ENCODE assay signal across 2 cellular contexts in the genomic region with DNA sequence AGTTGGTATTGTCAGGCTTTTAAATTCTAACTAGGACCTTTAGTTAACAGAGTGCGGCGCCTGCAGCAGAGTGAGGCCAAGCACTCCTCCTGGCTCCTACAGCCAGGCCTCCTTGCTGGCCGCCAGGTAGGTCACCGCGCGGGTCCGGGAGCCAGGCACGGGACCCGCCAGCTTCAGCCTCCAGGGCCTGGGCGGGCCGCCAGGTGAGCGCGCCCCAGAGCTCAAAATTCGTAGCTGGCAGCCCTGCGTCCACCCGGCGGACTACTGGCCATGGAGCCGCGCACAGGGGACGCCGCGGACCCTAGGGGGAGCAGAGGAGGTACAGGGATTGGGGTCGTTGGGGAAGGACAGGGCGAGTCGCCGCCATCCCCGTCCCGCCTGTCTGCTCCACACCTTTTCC.
TF ChIP-seq lines count a peak whose summit lies in the region.

TSS of gene MAGIX (plus strand) at position 139 of the 400 bp plus-strand sequence. CDS start at position 271, 132 bp downstream.

TF ChIP-seq in K562, 482 proteins besides CTCF, POLR2A, EP300 and RAD21:
- TF ChIP-seq GTF2E2 (tag; IDR thresholded peaks at IDR 0.05) (no peak), MEIS2 (IDR thresholded peaks at IDR 0.05; ENCODE audit: partially characterized antibody) (no peak), CEBPB (tag; IDR thresholded peaks at IDR 0.05) (no peak), ZFP36 (IDR thresholded peaks at IDR 0.05; ENCODE audit: low read depth, low read length, partially characterized antibody) (no peak), RBFOX2 (IDR thresholded peaks at IDR 0.05; ENCODE audit: low read depth, low read length) (peak; percentile 26; the same call in 1 of the 2 replicates)
- TF ChIP-seq, protein P1, sequence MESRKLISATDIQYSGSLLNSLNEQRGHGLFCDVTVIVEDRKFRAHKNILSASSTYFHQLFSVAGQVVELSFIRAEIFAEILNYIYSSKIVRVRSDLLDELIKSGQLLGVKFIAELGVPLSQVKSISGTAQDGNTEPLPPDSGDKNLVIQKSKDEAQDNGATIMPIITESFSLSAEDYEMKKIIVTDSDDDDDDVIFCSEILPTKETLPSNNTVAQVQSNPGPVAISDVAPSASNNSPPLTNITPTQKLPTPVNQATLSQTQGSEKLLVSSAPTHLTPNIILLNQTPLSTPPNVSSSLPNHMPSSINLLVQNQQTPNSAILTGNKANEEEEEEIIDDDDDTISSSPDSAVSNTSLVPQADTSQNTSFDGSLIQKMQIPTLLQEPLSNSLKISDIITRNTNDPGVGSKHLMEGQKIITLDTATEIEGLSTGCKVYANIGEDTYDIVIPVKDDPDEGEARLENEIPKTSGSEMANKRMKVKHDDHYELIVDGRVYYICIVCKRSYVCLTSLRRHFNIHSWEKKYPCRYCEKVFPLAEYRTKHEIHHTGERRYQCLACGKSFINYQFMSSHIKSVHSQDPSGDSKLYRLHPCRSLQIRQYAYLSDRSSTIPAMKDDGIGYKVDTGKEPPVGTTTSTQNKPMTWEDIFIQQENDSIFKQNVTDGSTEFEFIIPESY (CRISPR knock-in tag; IDR thresholded peaks at IDR 0.05), result peak; percentile 98
- TF ChIP-seq, protein P2, sequence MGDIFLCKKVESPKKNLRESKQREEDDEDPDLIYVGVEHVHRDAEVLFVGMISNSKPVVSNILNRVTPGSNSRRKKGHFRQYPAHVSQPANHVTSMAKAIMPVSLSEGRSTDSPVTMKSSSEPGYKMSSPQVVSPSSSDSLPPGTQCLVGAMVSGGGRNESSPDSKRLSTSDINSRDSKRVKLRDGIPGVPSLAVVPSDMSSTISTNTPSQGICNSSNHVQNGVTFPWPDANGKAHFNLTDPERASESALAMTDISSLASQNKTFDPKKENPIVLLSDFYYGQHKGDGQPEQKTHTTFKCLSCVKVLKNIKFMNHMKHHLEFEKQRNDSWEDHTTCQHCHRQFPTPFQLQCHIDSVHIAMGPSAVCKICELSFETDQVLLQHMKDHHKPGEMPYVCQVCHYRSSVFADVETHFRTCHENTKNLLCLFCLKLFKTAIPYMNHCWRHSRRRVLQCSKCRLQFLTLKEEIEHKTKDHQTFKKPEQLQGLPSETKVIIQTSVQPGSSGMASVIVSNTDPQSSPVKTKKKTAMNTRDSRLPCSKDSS (IDR thresholded peaks at IDR 0.05; ENCODE audit: low read depth, partially characterized antibody), result no peak
- TF ChIP-seq, protein P3, sequence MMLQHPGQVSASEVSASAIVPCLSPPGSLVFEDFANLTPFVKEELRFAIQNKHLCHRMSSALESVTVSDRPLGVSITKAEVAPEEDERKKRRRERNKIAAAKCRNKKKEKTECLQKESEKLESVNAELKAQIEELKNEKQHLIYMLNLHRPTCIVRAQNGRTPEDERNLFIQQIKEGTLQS (IDR thresholded peaks at IDR 0.05), result peak; percentile 48
- TF ChIP-seq, protein P3 (CRISPR knock-in tag; conservative IDR thresholded peaks at IDR 0.05), result no peak

TF ChIP-seq in HepG2, 621 proteins besides CTCF, POLR2A, EP300 and RAD21:
- TF ChIP-seq SIN3B (IDR thresholded peaks at IDR 0.05; ENCODE audit: low read length) (no peak), MAF1 (CRISPR knock-in tag; IDR thresholded peaks at IDR 0.05; ENCODE audit: borderline replicate concordance) (no peak)
- TF ChIP-seq, protein P1 (CRISPR knock-in tag; IDR thresholded peaks at IDR 0.05), result peak; percentile 92
